ENCODE assay signal across 8 cellular contexts in genomic region chr3:126259411-126260391, GRCh38.
A peak's percentile ranks its signal among the peaks of the same experiment; 100 is the strongest.
DNase-seq lines count a peak whose midpoint lies in the region; ATAC-seq and TF ChIP-seq lines count a peak whose summit lies in the region.

No MANE protein-coding gene starts in this region.

- peak; percentile 59 to 87 (median 74) for TF ChIP-seq CTCF in heart right ventricle (IDR thresholded peaks at IDR 0.05)
- peak in 10 of 11 experiments; percentile 28 to 69 (median 56) for TF ChIP-seq CTCF in spleen (IDR thresholded peaks at IDR 0.05 in 8 of 11, conservative IDR thresholded peaks at IDR 0.05 in 3 of 11)

- ATAC-seq in heart right ventricle (peak; percentile 73 to 97 (median 93)), GM19035 (IDR thresholded peaks at IDR 0.05; ENCODE audit: unreplicated experiment) (no peak), HG02870 (IDR thresholded peaks at IDR 0.05; ENCODE audit: unreplicated experiment) (no peak)

- H3K27ac ChIP-seq in heart right ventricle (peak overlapping the region in 9 of 10 donors; percentile 26 to 79 (median 69)), spleen (no peak overlapping the region)

- H3K9me3 ChIP-seq in heart right ventricle (peaks cover 0 to 8% (median 0%) of the 10 kb centered on the region in 11 donors), spleen (no peaks in the 10 kb centered on the region)

- no peaks in the 10 kb centered on the region for H3K27me3 ChIP-seq in heart right ventricle
- H3K27me3 ChIP-seq in spleen (replicated peaks in 1 of 7) = peaks cover 0 to 33% (median 0%) of the 10 kb centered on the region in 7 donors

- H3K4me3 ChIP-seq in heart right ventricle = peak overlapping the region in 8 of 10 donors; percentile 4 to 45 (median 36)
- no peak overlapping the region for H3K4me3 ChIP-seq in spleen

- WGBS in heart right ventricle, 2 donors = 37 to 43% methylated on average over 23 of the region's 23 CpGs
- 55 to 66% (median 57%) methylated on average over 21 to 23 of the region's 23 CpGs for WGBS in spleen, 5 donors

- H3K36me3 ChIP-seq in heart right ventricle = no peaks in the 10 kb centered on the region
- H3K36me3 ChIP-seq in spleen = no peaks in the 10 kb centered on the region

- TF ChIP-seq POLR2A in spleen (IDR thresholded peaks at IDR 0.05) = no peak

- peak; percentile 28 for DNase-seq in stimulated activated CD4-positive, alpha-beta T cell treated with anti-CD3 and anti-CD28 coated beads, Interleukin-15, amount 100 ng/mL, for 24 hours
- DNase-seq in stimulated activated CD4-positive, alpha-beta T cell treated with anti-CD3 and anti-CD28 coated beads, Interleukin-12 subunit alpha, Interleukin-12 subunit beta, amount 100 ng/mL, for 4 hours = no peak
- peak; percentile 48 for DNase-seq in UCSD-AML1 (lab: John Stamatoyannopoulos, UW; ENCODE audit: unreplicated experiment)
- peak; percentile 51 to 76 for DNase-seq in heart right ventricle
- DNase-seq in spleen = no peak
- DNase-seq in NCI-H146 treated with DMSO at 0.1 percent for 48 hours (lab: John Stamatoyannopoulos, UW; ENCODE audit: unreplicated experiment) = no peak

- intact Hi-C loops in heart right ventricle (cut with DNase I) = loop anchor here (1.0 to 10.0 kb wide), 7 partner anchors 95 to 215 kb away; partner anchors contain the start of genes ZXDC (in 3 of the 10), CFAP100 (in 1 of the 10) and KLF15 (in 1 of the 10)
- intact Hi-C loops in spleen (cut with DNase I; ENCODE audit: low total_unique reads) = loop anchor here (5.0 kb wide), 1 partner anchor 133 kb away; the partner anchor contains the start of gene CFAP100

- peaks cover 0 to 5% (median 0%) of the 10 kb centered on the region in 9 donors for H3K4me1 ChIP-seq in heart right ventricle
- H3K4me1 ChIP-seq in spleen = peaks cover 0 to 5% (median 0%) of the 10 kb centered on the region in 6 donors

Comparison
In these comparisons a context has a peak if more than half of its experiments do, and no peak if none do; other contexts are left out.
1. DNase-seq: peak in stimulated activated CD4-positive, alpha-beta T cell treated with anti-CD3 and anti-CD28 coated beads, Interleukin-15, amount 100 ng/mL, for 24 hours (single experiment), UCSD-AML1 (single experiment) and heart right ventricle (2 of 2); none in stimulated activated CD4-positive, alpha-beta T cell treated with anti-CD3 and anti-CD28 coated beads, Interleukin-12 subunit alpha, Interleukin-12 subunit beta, amount 100 ng/mL, for 4 hours (single experiment), spleen (single experiment) and NCI-H146 treated with DMSO at 0.1 percent for 48 hours (single experiment).
2. ATAC-seq: peak in heart right ventricle (8 of 8); none in GM19035 (single experiment) and HG02870 (single experiment).
3. H3K27ac ChIP-seq: peak in heart right ventricle (9 of 10); none in spleen (0 of 8).
4. H3K4me3 ChIP-seq: peak in heart right ventricle (8 of 10); none in spleen (0 of 8).